Comparison of ENCODE assay signal across 11 cellular contexts in genomic region chrX:129981752-129982299, GRCh38. TPM values are rescaled to one million over a fixed set of nuclear protein-coding genes. Genes with fewer than 3 reads are reported as not detected.
DNase-seq lines count a peak whose midpoint lies in the region; ATAC-seq, FAIRE-seq and TF ChIP-seq lines count a peak whose summit lies in the region.
"Had no signal": no experiment of that assay in that cellular context is flagged by ENCODE, and none has a peak within 500 bp of the region (broad histone marks: within the 10 kb centered on the region; RNA-seq: fewer than 3 reads in every experiment).

No MANE protein-coding gene starts in this region.

- H4K20me1 ChIP-seq in K562 (replicated peaks; ENCODE audit: control insufficient read depth, insufficient read depth, low read length), result peaks cover 6% of the 10 kb centered on the region; the same call in 1 of the 2 replicates

- TF ChIP-seq EP300 in K562 (IDR thresholded peaks at IDR 0.05; ENCODE audit: low read length), result no peak

- peaks cover 2% of the 10 kb centered on the region for H3K9me1 ChIP-seq in K562 (ENCODE audit: control insufficient read depth, insufficient read depth, low read length)

- H3K9ac ChIP-seq in K562 (ENCODE audit: insufficient read depth in 1 of 2, low read depth in 2 of 2, low read length in 2 of 2), result peak overlapping the region; percentile 54 to 87

- in situ Hi-C loops in K562 (cut with MboI), result no loop called here

- no peak for TF ChIP-seq POLR2A in K562 (conservative IDR thresholded peaks at IDR 0.05)

- H3K4me1 Mint-ChIP-seq in CD4-positive, CD25-positive, alpha-beta regulatory T cell, result peaks cover 0 to 32% (median 10%) of the 10 kb centered on the region in 4 donors
- H3K4me1 Mint-ChIP-seq in naive thymus-derived CD4-positive, alpha-beta T cell, result peaks cover 12 to 28% (median 26%) of the 10 kb centered on the region in 7 donors

- H3K27ac ChIP-seq in CD4-positive, CD25-positive, alpha-beta regulatory T cell (ENCODE audit: insufficient read depth, low read length, poor library complexity, severe bottlenecking), result no peak overlapping the region
- H3K27ac ChIP-seq in HEK293 (ENCODE audit: extremely low read depth, low read depth, low read length), result no peak overlapping the region; the same call in 1 of the 2 replicates
- peak overlapping the region; percentile 61 for H3K27ac ChIP-seq in K562 (ENCODE audit: extremely low read depth, low read depth, low read length)
- no peak overlapping the region for H3K27ac ChIP-seq in naive thymus-derived CD4-positive, alpha-beta T cell (ENCODE audit: low read depth, low read length)

- peak overlapping the region; percentile 80 for H2AFZ ChIP-seq in K562 (ENCODE audit: low read depth, low read length)

- peaks cover 12% of the 10 kb centered on the region for H3K4me1 ChIP-seq in CD4-positive, CD25-positive, alpha-beta regulatory T cell (ENCODE audit: control insufficient read depth, insufficient read depth, low read length, poor library complexity, severe bottlenecking)
- H3K4me1 ChIP-seq in HEK293 (ENCODE audit: control insufficient read depth, insufficient read depth, low read length) (peaks cover 6% of the 10 kb centered on the region; the same call in 1 of the 2 replicates), K562 (replicated peaks in 1 of 2; ENCODE audit: control insufficient read depth in 2 of 2, insufficient read depth in 2 of 2, low read length in 2 of 2) (peaks cover 10 to 29% of the 10 kb centered on the region in 2 experiments; a peak in 4 of 5 replicates)
- H3K4me1 ChIP-seq in naive thymus-derived CD4-positive, alpha-beta T cell (ENCODE audit: control insufficient read depth in 2 of 2, insufficient read depth in 2 of 2, low read length in 2 of 2), result no peaks in the 10 kb centered on the region
- H3K4me1 ChIP-seq: left lung had no signal

- H3K79me2 ChIP-seq in K562 (ENCODE audit: control insufficient read depth, insufficient read depth, low read length), result peaks cover 25% of the 10 kb centered on the region

- H3K27ac Mint-ChIP-seq in CD4-positive, CD25-positive, alpha-beta regulatory T cell, result no peak overlapping the region
- H3K27ac Mint-ChIP-seq in naive thymus-derived CD4-positive, alpha-beta T cell, result peak overlapping the region in 4 of 9 donors; percentile 18 to 78 (median 46)
- H3K27ac Mint-ChIP-seq: dendritic cell treated with granulocyte-macrophage colony-stimulating factor and Interleukin-4, amounts not matched to agents 40 ng/mL and 50 ng/mL, for 4 days had no signal

- H3K36me3 ChIP-seq in CD4-positive, CD25-positive, alpha-beta regulatory T cell (ENCODE audit: control insufficient read depth, insufficient read depth, low read length), result no peaks in the 10 kb centered on the region
- H3K36me3 ChIP-seq in HEK293 (ENCODE audit: control insufficient read depth in 2 of 2, insufficient read depth in 1 of 2, low read length in 2 of 2) (no peaks in the 10 kb centered on the region), K562 (ENCODE audit: control insufficient read depth, insufficient read depth, low read length) (peaks cover 2% of the 10 kb centered on the region; the same call in 1 of the 3 replicates)
- H3K36me3 ChIP-seq in naive thymus-derived CD4-positive, alpha-beta T cell (ENCODE audit: control insufficient read depth in 2 of 3, insufficient read depth in 3 of 3, low read length in 3 of 3), result no peaks in the 10 kb centered on the region
- H3K36me3 ChIP-seq: left lung, thoracic aorta had no signal

- TF ChIP-seq RAD21 in K562 (CRISPR knock-in tag; conservative IDR thresholded peaks at IDR 0.05 in 1 of 2, IDR thresholded peaks at IDR 0.05 in 1 of 2), result no peak

- no peak overlapping the region for H3K4me3 Mint-ChIP-seq in CD4-positive, CD25-positive, alpha-beta regulatory T cell
- peak overlapping the region in 1 of 10 donors; percentile 85 for H3K4me3 Mint-ChIP-seq in naive thymus-derived CD4-positive, alpha-beta T cell
- H3K4me3 Mint-ChIP-seq: dendritic cell treated with granulocyte-macrophage colony-stimulating factor and Interleukin-4, amounts not matched to agents 40 ng/mL and 50 ng/mL, for 4 days had no signal

- no peak for ATAC-seq in CD4-positive, CD25-positive, alpha-beta regulatory T cell (ENCODE audit: low read depth in 2 of 2)
- ATAC-seq in K562 (peak; percentile 1; the same call in 2 of the 3 replicates), GM21360 (IDR thresholded peaks at IDR 0.05; ENCODE audit: unreplicated experiment) (no peak), HG03460 (IDR thresholded peaks at IDR 0.05; ENCODE audit: unreplicated experiment) (no peak)
- no peak for ATAC-seq in naive thymus-derived CD4-positive, alpha-beta T cell

- peaks cover 23% of the 10 kb centered on the region for H3K27me3 Mint-ChIP-seq in CD4-positive, CD25-positive, alpha-beta regulatory T cell
- H3K27me3 Mint-ChIP-seq in naive thymus-derived CD4-positive, alpha-beta T cell, result peaks cover 0 to 28% (median 0%) of the 10 kb centered on the region in 5 donors

- CTCF ChIA-PET in HEK293 (lab: Yijun Ruan, JAX) (interaction anchor here (0.7 kb wide), 2 partner anchors 37 to 1845 kb away, joined by 3 read pairs; no protein-coding TSS in a partner anchor), K562 (lab: Yijun Ruan, JAX; ENCODE audit: low intra/inter-chr PET ratio) (no interaction called here)
- CTCF ChIA-PET in naive thymus-derived CD4-positive, alpha-beta T cell (lab: Charles Lee), result interaction anchor here (0.6 kb wide), 1 partner anchor 66 kb away, joined by 3 read pairs; no protein-coding TSS in a partner anchor

- BruUV-seq in K562 (replicated peaks; lab: Mats Ljungman, UMichigan), result no TSS peak

- POLR2A ChIA-PET in HEK293 (lab: Yijun Ruan, JAX), result interaction anchor here (0.6 to 2.1 kb wide), 5 partner anchors 20 to 76 kb away, joined by 3 to 18 read pairs (median 4); partner anchors contain the start of gene UTP14A
- POLR2A ChIA-PET in K562 (lab: Yijun Ruan, JAX), result no interaction called here
- POLR2A ChIA-PET in naive thymus-derived CD4-positive, alpha-beta T cell (lab: Charles Lee), result interaction anchor here (1.1 kb wide), 1 partner anchor 20 kb away, joined by 4 read pairs; no protein-coding TSS in a partner anchor

- FAIRE-seq in K562 (lab: Jason Lieb, UNC), result no peak

- intact Hi-C loops in K562 (cut with micrococcal nuclease), result loop anchor here (1.0 to 2.0 kb wide), 3 partner anchors 21 to 49 kb away; no protein-coding TSS in a partner anchor
- intact Hi-C loops in naive thymus-derived CD4-positive, alpha-beta T cell (cut with micrococcal nuclease), result loop anchor here (1.0 to 5.0 kb wide), 14 partner anchors 21 to 286 kb away; partner anchors contain the start of genes UTP14A (in 2 of the 2), ELF4 (in 1 of the 2), RAB33A (in 1 of the 2) and SASH3 (in 1 of the 2)

- H3K27me3 ChIP-seq in CD4-positive, CD25-positive, alpha-beta regulatory T cell (ENCODE audit: control insufficient read depth, insufficient read depth, low read length), result no peaks in the 10 kb centered on the region
- H3K27me3 ChIP-seq in K562 (ENCODE audit: control insufficient read depth in 2 of 2, insufficient read depth in 2 of 2, low read length in 2 of 2), result no peaks in the 10 kb centered on the region
- H3K27me3 ChIP-seq in naive thymus-derived CD4-positive, alpha-beta T cell (ENCODE audit: control insufficient read depth in 2 of 2, insufficient read depth in 2 of 2, low read length in 2 of 2), result no peaks in the 10 kb centered on the region
- H3K27me3 ChIP-seq: left lung had no signal

- H3K36me3 Mint-ChIP-seq in CD4-positive, CD25-positive, alpha-beta regulatory T cell, result no peaks in the 10 kb centered on the region
- H3K36me3 Mint-ChIP-seq in naive thymus-derived CD4-positive, alpha-beta T cell, result no peaks in the 10 kb centered on the region

- peak overlapping the region; percentile 79 for H3K4me2 ChIP-seq in K562 (ENCODE audit: insufficient read depth, low read length)

- H3K4me3 ChIP-seq in CD4-positive, CD25-positive, alpha-beta regulatory T cell (ENCODE audit: low read depth, low read length), result peak overlapping the region; percentile 37
- H3K4me3 ChIP-seq in HEK293 (ENCODE audit: low read depth, low read length) (peak overlapping the region; percentile 43), K562 (no peak overlapping the region)
- peak overlapping the region; percentile 61 for H3K4me3 ChIP-seq in naive thymus-derived CD4-positive, alpha-beta T cell (ENCODE audit: low read length)
- H3K4me3 ChIP-seq: thoracic aorta had no signal

- DNase-seq in CD4-positive, CD25-positive, alpha-beta regulatory T cell, result no peak
- DNase-seq in K562 (ENCODE audit: extremely low read depth in 1 of 4, low spot score in 3 of 4), result peak in 3 of 4 experiments; percentile 53 to 70 (median 67)
- DNase-seq in naive thymus-derived CD4-positive, alpha-beta T cell, result peak in 1 of 9 donors; percentile 12
- no peak for DNase-seq in middle frontal gyrus (ENCODE audit: extremely low spot score, low spot score)
- no peak for DNase-seq in SKM-1 treated with dmso at 0.1 percent for 144 hours (lab: John Stamatoyannopoulos, UW; ENCODE audit: unreplicated experiment)

- no peaks in the 10 kb centered on the region for H3K9me3 Mint-ChIP-seq in CD4-positive, CD25-positive, alpha-beta regulatory T cell
- no peaks in the 10 kb centered on the region for H3K9me3 Mint-ChIP-seq in naive thymus-derived CD4-positive, alpha-beta T cell
- H3K9me3 Mint-ChIP-seq: dendritic cell treated with granulocyte-macrophage colony-stimulating factor and Interleukin-4, amounts not matched to agents 40 ng/mL and 50 ng/mL, for 4 days had no signal

- no peaks in the 10 kb centered on the region for H3K9me3 ChIP-seq in CD4-positive, CD25-positive, alpha-beta regulatory T cell (ENCODE audit: control insufficient read depth in 2 of 2, low read length in 2 of 2)
- no peaks in the 10 kb centered on the region for H3K9me3 ChIP-seq in HEK293 (ENCODE audit: control insufficient read depth, insufficient read depth, low read depth, low read length)
- H3K9me3 ChIP-seq in K562 (replicated peaks; ENCODE audit: control insufficient read depth, insufficient read depth, low read depth, low read length), result no peaks in the 10 kb centered on the region
- no peaks in the 10 kb centered on the region for H3K9me3 ChIP-seq in naive thymus-derived CD4-positive, alpha-beta T cell (ENCODE audit: control insufficient read depth in 2 of 3, low read length in 3 of 3)
- H3K9me3 ChIP-seq: left lung, thoracic aorta had no signal

- 10% methylated on average over 2 of the region's 29 CpGs for WGBS in K562 (ENCODE audit: insufficient coverage, low coverage, missing lambda C conversion rate)

- TF ChIP-seq CTCF in HEK293 (tag by site-specific recombination; IDR thresholded peaks at IDR 0.05) (no peak), K562 (IDR thresholded peaks at IDR 0.05 in 2 of 3, conservative IDR thresholded peaks at IDR 0.05 in 1 of 3; ENCODE audit: insufficient read depth in 2 of 3, low read depth in 1 of 3, low read length in 3 of 3) (no peak)

RNA-seq across cellular contexts. Expression of gene BCORL1, which starts 0.6 kb away (rescaled TPM):
- 5.5 TPM for total RNA-seq in CD4-positive, CD25-positive, alpha-beta regulatory T cell
- 1 to 10 TPM in 2 of 4 donors, under 1 TPM in 2; 0.13 to 2.0 (median 1.0) TPM for polyA plus RNA-seq in CD4-positive, CD25-positive, alpha-beta regulatory T cell
- 14.0 and 23.7 TPM in 2 replicates for total RNA-seq in K562 (2011; cell fraction: chromatin; rRNA removed; ENCODE audit: low replicate concordance)
- total RNA-seq in K562 (2011; cell fraction: nucleolus; rRNA removed), result 8.3 TPM in 2 replicates
- 9.8 and 10.6 TPM in 2 replicates for total RNA-seq in K562 (2011; cell fraction: nucleoplasm; rRNA removed)
- total RNA-seq in K562 (2014; rRNA removed) (3.3 and 4.5 TPM in 2 replicates), K562 (2014; rRNA removed; fragmentation: Illumina TruSeq; extraction: Trizol) (1.4 and 2.1 TPM in 2 replicates), K562 (2015; rRNA removed; fragmentation: Illumina TruSeq; extraction: Trizol) (2.1 and 3.3 TPM in 2 replicates), K562 (2021) (26.2 and 29.6 TPM in 2 replicates)
- polyA plus RNA-seq in K562 (2011; rRNA removed) (1.0 and 1.7 TPM in 2 replicates), K562 (2014; fragmentation: Illumina TruSeq; extraction: Trizol) (16.2 and 18.2 TPM in 2 replicates), K562 (2014; fragmentation: Nextera tagmentation; extraction: Ambion mirVana) (under 1 TPM; 0.48 to 0.55 TPM), K562 (2014; rRNA removed) (4.3 and 5.0 TPM in 2 replicates)
- 1.1 and 1.2 TPM in 2 replicates for polyA plus RNA-seq in K562 (2011; cell fraction: cytosol; rRNA removed)
- polyA plus RNA-seq in K562 (2011; cell fraction: nucleus; rRNA removed), result 4.0 and 5.7 TPM in 2 replicates
- 9.5 and 11.9 TPM in 2 replicates for polyA plus RNA-seq in K562 (2012)
- polyA minus RNA-seq in K562 (2011; rRNA and poly(A)+ RNA removed), result 1.8 and 2.1 TPM in 2 replicates
- polyA minus RNA-seq in K562 (2011; cell fraction: cytosol; rRNA and poly(A)+ RNA removed), result 7.8 and 13.0 TPM in 2 replicates
- polyA minus RNA-seq in K562 (2011; cell fraction: nucleus; rRNA and poly(A)+ RNA removed), result 3.2 and 3.4 TPM in 2 replicates
- total RNA-seq in naive thymus-derived CD4-positive, alpha-beta T cell, result 1 to 10 TPM; 5.8 to 8.9 (median 8.2) TPM
- polyA plus RNA-seq in naive thymus-derived CD4-positive, alpha-beta T cell, result 1 to 10 TPM in 1 of 2 donors, under 1 TPM in 1; 0.64 to 2.5 TPM

Comparison
In these comparisons a context has a peak if more than half of its experiments do, and no peak if none do; other contexts are left out.
1. DNase-seq: peak in K562 (3 of 4); none in CD4-positive, CD25-positive, alpha-beta regulatory T cell (0 of 3), middle frontal gyrus (single experiment) and SKM-1 treated with dmso at 0.1 percent for 144 hours (single experiment).